ENCODE assay signal across 19 cellular contexts in the genomic region with DNA sequence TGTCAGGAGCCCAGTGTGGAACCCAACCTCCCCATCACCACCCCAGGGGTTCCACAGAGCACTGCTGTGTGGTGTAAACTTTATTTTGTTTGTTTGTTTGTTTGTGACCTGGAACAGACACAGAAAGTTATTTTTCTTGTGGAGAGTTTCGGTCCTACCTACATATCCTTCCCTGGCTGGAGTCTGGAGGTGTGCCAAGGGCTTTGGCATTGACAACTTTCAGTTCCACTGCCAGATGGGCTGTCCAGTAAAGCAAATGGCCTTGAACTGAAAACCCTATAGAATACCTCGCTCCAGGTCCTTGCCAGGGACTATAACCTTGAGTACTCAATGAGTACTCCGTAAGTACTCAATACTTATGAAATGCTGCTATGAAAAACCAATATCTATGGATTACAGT.
DNase-seq lines count a peak whose midpoint lies in the region; ATAC-seq, FAIRE-seq and TF ChIP-seq lines count a peak whose summit lies in the region.
"Had no signal": no experiment of that assay in that cellular context is flagged by ENCODE, and none has a peak within 500 bp of the region (broad histone marks: within the 10 kb centered on the region; RNA-seq: fewer than 3 reads in every experiment).

No MANE protein-coding gene starts in this region.

- no peaks in the 10 kb centered on the region for H3K36me3 Mint-ChIP-seq in activated CD8-positive, alpha-beta T cell treated with anti-CD3 and anti-CD28 coated beads, Interleukin-2, amount 10 ng/mL, durations not matched to agents 7 days and 5 days (ENCODE audit: low read depth)

- H3K9me3 Mint-ChIP-seq in activated CD8-positive, alpha-beta T cell treated with anti-CD3 and anti-CD28 coated beads, Interleukin-2, amount 10 ng/mL, durations not matched to agents 7 days and 5 days (ENCODE audit: insufficient read depth) = no peaks in the 10 kb centered on the region
- H3K9me3 Mint-ChIP-seq: CD4-positive, alpha-beta T cell had no signal

- H3K9me3 ChIP-seq in heart left ventricle (no peaks in the 10 kb centered on the region), right cardiac atrium (ENCODE audit: control insufficient read depth, low read length) (no peaks in the 10 kb centered on the region)

- TF ChIP-seq POLR2A in heart left ventricle (IDR thresholded peaks at IDR 0.05) = no peak

- H3K36me3 ChIP-seq in heart left ventricle = no peaks in the 10 kb centered on the region

- ATAC-seq in Right ventricle myocardium inferior (peak; percentile 60), heart left ventricle (peak in 3 of 4 donors; percentile 34 to 50 (median 42)), right cardiac atrium (peak in 1 of 2 donors; percentile 50)
- no peak for ATAC-seq in activated CD8-positive, alpha-beta T cell treated with anti-CD3 and anti-CD28 coated beads, Interleukin-2, amount 10 ng/mL, durations not matched to agents 7 days and 5 days
- ATAC-seq: HCT116 had no signal

- H3K27me3 ChIP-seq in heart left ventricle (no peaks in the 10 kb centered on the region), right cardiac atrium (ENCODE audit: control insufficient read depth, insufficient read depth) (no peaks in the 10 kb centered on the region)

- no peaks in the 10 kb centered on the region for H3K27me3 Mint-ChIP-seq in activated CD8-positive, alpha-beta T cell treated with anti-CD3 and anti-CD28 coated beads, Interleukin-2, amount 10 ng/mL, durations not matched to agents 7 days and 5 days (ENCODE audit: low read depth)
- H3K27me3 Mint-ChIP-seq: CD4-positive, alpha-beta T cell had no signal

- no peak overlapping the region for H3K27ac ChIP-seq in heart left ventricle
- no peak overlapping the region for H3K27ac ChIP-seq in right cardiac atrium (ENCODE audit: low read length)
- H3K27ac ChIP-seq: GM23248 had no signal

- DNase-seq in Right ventricle myocardium inferior (ENCODE audit: missing footprints) = no peak
- DNase-seq in cardiac septum (ENCODE audit: low spot score) = no peak
- peak in 4 of 5 donors; percentile 32 to 61 (median 45) for DNase-seq in heart left ventricle
- peak; percentile 35 to 67 (median 46) for DNase-seq in right cardiac atrium
- DNase-seq in urothelium cell line (ENCODE audit: low spot score) = no peak
- DNase-seq in LoVo (ENCODE audit: low spot score) = no peak
- DNase-seq in activated CD8-positive, alpha-beta T cell treated with anti-CD3 and anti-CD28 coated beads, Interleukin-2, amount 10 ng/mL, durations not matched to agents 7 days and 5 days = no peak
- DNase-seq: ACHN; C1 segment of cervical spinal cord; Calu3; CD4-positive, alpha-beta T cell; DMS153; DMS79 treated with DMSO at 0.1 percent for 48 hours; EL; GM23248 had no signal

- no peak for FAIRE-seq in urothelium cell line (lab: Jason Lieb, UNC)
- FAIRE-seq: G401.6, GM12891, H54 had no signal

- H3K4me3 Mint-ChIP-seq in activated CD8-positive, alpha-beta T cell treated with anti-CD3 and anti-CD28 coated beads, Interleukin-2, amount 10 ng/mL, durations not matched to agents 7 days and 5 days = no peak overlapping the region
- H3K4me3 Mint-ChIP-seq: CD4-positive, alpha-beta T cell had no signal

- POLR2A ChIA-PET in activated CD8-positive, alpha-beta T cell treated with anti-CD3 and anti-CD28 coated beads, Interleukin-2, amount 10 ng/mL, durations not matched to agents 7 days and 5 days (lab: Charles Lee) = no interaction called here

- no peak for TF ChIP-seq CTCF in heart left ventricle (IDR thresholded peaks at IDR 0.05)

- H3K4me1 ChIP-seq in heart left ventricle (peaks cover 5 to 48% (median 18%) of the 10 kb centered on the region in 12 donors), right cardiac atrium (ENCODE audit: control insufficient read depth, insufficient read depth, low read length) (peaks cover 3% of the 10 kb centered on the region)

- CTCF ChIA-PET in activated CD8-positive, alpha-beta T cell treated with anti-CD3 and anti-CD28 coated beads, Interleukin-2, amount 10 ng/mL, durations not matched to agents 7 days and 5 days (lab: Charles Lee) = no interaction called here

- intact Hi-C loops in Right ventricle myocardium inferior (cut with DNase I) (no loop called here), cardiac septum (cut with DNase I) (no loop called here), heart left ventricle (cut with DNase I) (no loop called here), right cardiac atrium (cut with DNase I) (no loop called here)

- H3K4me1 Mint-ChIP-seq in activated CD8-positive, alpha-beta T cell treated with anti-CD3 and anti-CD28 coated beads, Interleukin-2, amount 10 ng/mL, durations not matched to agents 7 days and 5 days (ENCODE audit: low read depth) = no peaks in the 10 kb centered on the region

- WGBS in heart left ventricle, 4 donors = 36 to 68% (median 56%) methylated on average over 3 of the region's 3 CpGs
- 64% methylated on average over 3 of the region's 3 CpGs for WGBS in right cardiac atrium

- no peak overlapping the region for H3K27ac Mint-ChIP-seq in activated CD8-positive, alpha-beta T cell treated with anti-CD3 and anti-CD28 coated beads, Interleukin-2, amount 10 ng/mL, durations not matched to agents 7 days and 5 days
- H3K27ac Mint-ChIP-seq: CD4-positive, alpha-beta T cell had no signal

- H3K4me3 ChIP-seq in heart left ventricle (no peak overlapping the region), right cardiac atrium (ENCODE audit: low read length) (no peak overlapping the region)
- H3K4me3 ChIP-seq: GM23248 had no signal

Comparison
In these comparisons a context has a peak if more than half of its experiments do, and no peak if none do; other contexts are left out.
1. DNase-seq: peak in heart left ventricle (4 of 5) and right cardiac atrium (3 of 3); none in Right ventricle myocardium inferior (single experiment), cardiac septum (single experiment), urothelium cell line (single experiment), LoVo (single experiment) and activated CD8-positive, alpha-beta T cell treated with anti-CD3 and anti-CD28 coated beads, Interleukin-2, amount 10 ng/mL, durations not matched to agents 7 days and 5 days (single experiment).